ENCODE assay signal across 9 cellular contexts in genomic region chr3:44238889-44239288, GRCh38. TPM values are rescaled to one million over a fixed set of nuclear protein-coding genes. Genes with fewer than 3 reads are reported as not detected.
"Had no signal": no experiment of that assay in that cellular context is flagged by ENCODE, and none has a peak within 500 bp of the region (broad histone marks: within the 10 kb centered on the region; RNA-seq: fewer than 3 reads in every experiment).

No MANE protein-coding gene starts in this region.

- ATAC-seq: HepG2 had no signal

- H3K4me3 Mint-ChIP-seq: IgD-negative memory B cell had no signal

- FAIRE-seq: HepG2, HTR-8/SVneo had no signal

- H3K36me3 Mint-ChIP-seq: IgD-negative memory B cell had no signal

- DNase-seq: IMR-90, KBM-7, KG1 had no signal

- H3K27ac Mint-ChIP-seq: IgD-negative memory B cell had no signal

- H3K27ac ChIP-seq: HL-60 had no signal

RNA-seq across cellular contexts. Expression of gene TOPAZ1, which starts 2.8 kb away (rescaled TPM):
- total RNA-seq: HepG2, HT-29, HT1080, IMR-90 had no signal
- polyA plus RNA-seq: HepG2, IgD-negative memory B cell, IMR-90 had no signal
